In the genomic region with DNA sequence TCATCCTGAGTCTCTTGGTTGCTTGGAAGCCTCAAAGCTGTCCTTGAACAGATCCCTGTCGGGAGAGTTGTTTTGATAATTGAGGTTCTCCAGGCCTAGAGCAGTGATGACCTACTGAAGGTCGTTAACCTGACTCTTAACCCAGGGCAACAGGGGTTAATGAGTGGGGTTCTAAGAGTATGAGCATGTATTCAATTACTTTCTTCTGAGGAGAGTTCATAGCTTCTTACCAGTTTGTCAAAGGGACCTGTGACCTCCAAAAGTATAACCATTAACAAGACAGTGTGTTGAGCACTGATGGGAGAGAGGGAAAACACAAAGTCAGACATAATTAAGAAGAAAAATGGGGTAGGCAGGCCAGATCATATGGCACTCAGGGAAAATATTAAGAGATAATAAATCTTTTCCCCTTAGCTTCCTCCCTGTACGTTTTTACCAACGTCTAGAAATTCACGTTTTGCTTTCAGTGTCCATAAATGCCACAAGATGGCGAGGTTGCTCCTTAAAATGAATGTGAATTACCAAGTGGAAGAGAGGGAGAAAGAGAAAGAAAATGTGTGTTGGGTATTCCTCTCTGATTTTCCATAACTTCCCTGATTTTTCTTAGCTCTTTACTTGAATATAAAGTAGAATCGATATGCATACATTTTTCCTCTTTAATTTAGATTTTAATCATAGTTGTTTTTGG, we compare ENCODE assay signal across 8 cellular contexts.
DNase-seq lines count a peak whose midpoint lies in the region; ATAC-seq, FAIRE-seq and TF ChIP-seq lines count a peak whose summit lies in the region.

No MANE protein-coding gene starts in this region.

- TF ChIP-seq CTCF in 22Rv1 (IDR thresholded peaks at IDR 0.05) (peak; percentile 78), HL-60 (IDR thresholded peaks at IDR 0.05; ENCODE audit: insufficient read depth, low read length) (peak; percentile 18)

- no peak for ATAC-seq in GM19324 (IDR thresholded peaks at IDR 0.05; ENCODE audit: low FRiP score, unreplicated experiment)

- FAIRE-seq in RCC 7860 (lab: Jason Lieb, UNC), result peak; percentile 92

- no peak overlapping the region for H3K4me3 ChIP-seq in HL-60 (replicated peaks; ENCODE audit: insufficient read depth, low read length)

- peak; percentile 55 for DNase-seq in G401 (ENCODE audit: low spot score)
- DNase-seq in HL-60 (ENCODE audit: low read depth in 1 of 2, low spot score in 1 of 2), result peak in 1 of 2 experiments; percentile 28
- DNase-seq in RCC 7860 (ENCODE audit: low spot score), result peak; percentile 65
- DNase-seq in epidermal melanocyte (ENCODE audit: insufficient read length, low spot score), result peak; percentile 28
- peak; percentile 49 for DNase-seq in non-pigmented ciliary epithelial cell (ENCODE audit: low read depth)
- DNase-seq in activated T-cell treated with anti-CD3 and anti-CD28 coated beads for 4 hours, result no peak

- H3K27me3 ChIP-seq in HL-60 (ENCODE audit: insufficient read depth, poor library complexity, severe bottlenecking), result no peaks in the 10 kb centered on the region

- in situ Hi-C loops in G401 (cut with HindIII; ENCODE audit: low sequenced_read_pairs), result no loop called here

- H3K27ac ChIP-seq in 22Rv1 (no peak overlapping the region), HL-60 (replicated peaks) (no peak overlapping the region)
